ENCODE assay signal across 13 cellular contexts in the genomic region with DNA sequence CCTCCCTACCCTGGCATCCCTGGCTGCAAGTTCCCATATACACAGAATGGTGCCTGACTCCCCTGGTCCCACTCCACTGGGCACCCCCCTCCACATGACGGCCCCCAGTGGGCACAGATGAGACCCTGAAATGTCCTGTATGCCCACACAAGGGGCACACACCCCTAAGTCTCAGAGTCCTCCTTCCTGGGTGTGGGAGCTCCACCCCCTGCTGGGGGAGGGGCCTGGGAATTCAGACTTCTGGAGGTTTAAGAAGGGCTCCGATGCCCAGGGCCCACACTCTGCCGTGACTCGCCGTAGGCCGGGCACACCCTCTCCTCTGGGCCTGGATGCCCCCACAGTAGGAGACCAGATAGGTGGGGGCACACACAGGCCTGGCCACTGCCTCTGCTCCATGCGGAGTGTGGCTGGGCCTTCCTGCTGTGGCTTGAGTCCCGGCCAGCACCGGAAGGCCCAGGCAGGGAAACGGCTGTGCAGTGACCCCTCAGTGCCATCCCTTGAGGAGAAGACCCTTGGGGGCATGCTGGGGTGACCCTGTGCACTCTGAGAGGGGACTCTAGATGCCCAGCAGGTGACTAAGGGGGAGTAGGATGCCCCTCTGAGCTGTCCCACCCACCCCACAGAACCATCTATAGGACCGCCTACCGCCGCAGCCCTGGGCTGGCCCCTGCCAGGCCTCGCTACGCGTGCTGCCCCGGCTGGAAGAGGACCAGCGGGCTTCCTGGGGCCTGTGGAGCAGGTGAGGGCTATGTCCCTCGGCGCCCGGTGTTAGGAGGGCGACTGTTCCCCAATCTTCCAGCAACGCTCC. TPM values are rescaled to one million over a fixed set of nuclear protein-coding genes. Genes with fewer than 3 reads are reported as not detected.
DNase-seq lines count a peak whose midpoint lies in the region; ATAC-seq and TF ChIP-seq lines count a peak whose summit lies in the region.
"Had no signal": no experiment of that assay in that cellular context is flagged by ENCODE, and none has a peak within 500 bp of the region (broad histone marks: within the 10 kb centered on the region; RNA-seq: fewer than 3 reads in every experiment).

No MANE protein-coding gene starts in this region.

- intact Hi-C loops in heart left ventricle (cut with DNase I), result no loop called here
- intact Hi-C loops in Right ventricle myocardium inferior (cut with DNase I), result no loop called here

- H3K36me3 ChIP-seq in heart left ventricle (peaks cover 0 to 84% (median 53%) of the 10 kb centered on the region in 9 donors), subcutaneous abdominal adipose tissue (ENCODE audit: control insufficient read depth in 5 of 5, insufficient read depth in 5 of 5, low read length in 5 of 5) (peaks cover 0 to 56% (median 29%) of the 10 kb centered on the region in 5 donors), GM23338 (ENCODE audit: insufficient read depth) (no peaks in the 10 kb centered on the region)

- peaks cover 0 to 18% (median 0%) of the 10 kb centered on the region in 9 donors for H3K27me3 ChIP-seq in heart left ventricle
- no peaks in the 10 kb centered on the region for H3K27me3 ChIP-seq in subcutaneous abdominal adipose tissue (ENCODE audit: control insufficient read depth in 5 of 5, insufficient read depth in 4 of 5, low read length in 5 of 5)
- no peaks in the 10 kb centered on the region for H3K27me3 ChIP-seq in GM23338 (ENCODE audit: insufficient read depth)

- TF ChIP-seq POLR2A in heart left ventricle (IDR thresholded peaks at IDR 0.05), result no peak

- peak overlapping the region in 1 of 5 donors; percentile 60 for H3K9ac ChIP-seq in subcutaneous abdominal adipose tissue (ENCODE audit: low read length in 5 of 5)

- no peaks in the 10 kb centered on the region for H3K36me3 Mint-ChIP-seq in GM23338 (ENCODE audit: low read depth)
- H3K36me3 Mint-ChIP-seq: naive B cell had no signal

- H3F3A ChIP-seq in GM23338 (replicated peaks; ENCODE audit: low read depth), result no peaks in the 10 kb centered on the region

- 39 to 64% (median 59%) methylated on average over 10 to 23 of the region's 23 CpGs for WGBS in heart left ventricle, 4 donors

- H3K27ac ChIP-seq in heart left ventricle, result peak overlapping the region; percentile 31 to 96 (median 84)
- 0 out of 2 replicates have a peak overlapping the region, but pooled peaks have one; percentile 2 for H3K27ac ChIP-seq in RWPE1
- H3K27ac ChIP-seq in subcutaneous abdominal adipose tissue (ENCODE audit: low read depth, low read length), result peak overlapping the region; percentile 16
- no peak overlapping the region for H3K27ac ChIP-seq in GM23338 (ENCODE audit: low read depth)

- no peaks in the 10 kb centered on the region for H3K4me1 Mint-ChIP-seq in GM23338

- peak in 1 of 4 donors; percentile 0 for ATAC-seq in heart left ventricle
- ATAC-seq in Right ventricle myocardium inferior, result no peak
- no peak for ATAC-seq in GM23338
- ATAC-seq in HG03108 (IDR thresholded peaks at IDR 0.05; ENCODE audit: unreplicated experiment), result no peak
- ATAC-seq in HG03097 (IDR thresholded peaks at IDR 0.05; ENCODE audit: low FRiP score, unreplicated experiment), result no peak

- no peak for TF ChIP-seq CTCF in heart left ventricle (IDR thresholded peaks at IDR 0.05)
- no peak for TF ChIP-seq CTCF in RWPE1 (conservative IDR thresholded peaks at IDR 0.05; ENCODE audit: low read depth)
- TF ChIP-seq CTCF in GM23338 (conservative IDR thresholded peaks at IDR 0.05; ENCODE audit: low read depth in 2 of 2), result no peak

- H3K4me1 ChIP-seq in heart left ventricle, result peaks cover 0 to 41% (median 8%) of the 10 kb centered on the region in 12 donors
- peaks cover 0 to 71% (median 34%) of the 10 kb centered on the region in 5 donors for H3K4me1 ChIP-seq in subcutaneous abdominal adipose tissue (ENCODE audit: control insufficient read depth in 5 of 5, insufficient read depth in 5 of 5, low read length in 5 of 5)
- H3K4me1 ChIP-seq in GM23338 (ENCODE audit: insufficient read depth), result no peaks in the 10 kb centered on the region; the same call in 1 of the 2 replicates

- no peaks in the 10 kb centered on the region for H3K9me3 ChIP-seq in heart left ventricle
- no peaks in the 10 kb centered on the region for H3K9me3 ChIP-seq in subcutaneous abdominal adipose tissue (ENCODE audit: control insufficient read depth in 5 of 5, low read length in 5 of 5)

- H3K4me3 Mint-ChIP-seq in GM23338, result no peak overlapping the region

- CTCF ChIA-PET in RWPE1 (lab: Yijun Ruan, JAX), result interaction anchor here (0.9 kb wide), 1 partner anchor 58 kb away, joined by 3 read pairs; no protein-coding TSS in a partner anchor

- H3K79me2 ChIP-seq in GM23338 (replicated peaks; ENCODE audit: insufficient read depth), result no peaks in the 10 kb centered on the region

- POLR2A ChIA-PET in RWPE1 (lab: Yijun Ruan, JAX; ENCODE audit: low non-redundant PET), result no interaction called here

- no peaks in the 10 kb centered on the region for H3K9me2 ChIP-seq in GM23338 (ENCODE audit: insufficient read depth)

- H3K27me3 Mint-ChIP-seq in GM23338 (ENCODE audit: insufficient read depth, low read depth, poor library complexity), result peaks cover 2% of the 10 kb centered on the region

- no peaks in the 10 kb centered on the region for H4K20me1 ChIP-seq in GM23338 (replicated peaks; ENCODE audit: insufficient read depth)

- H3K27ac Mint-ChIP-seq in GM23338, result no peak overlapping the region
- H3K27ac Mint-ChIP-seq: naive B cell had no signal

- no peak overlapping the region for H3K4me2 ChIP-seq in GM23338

- DNase-seq in heart left ventricle (no peak), Right ventricle myocardium inferior (ENCODE audit: missing footprints) (no peak), RWPE1 (ENCODE audit: low spot score) (peak; percentile 68), glomerular visceral epithelial cell (ENCODE audit: extremely low spot score) (peak; percentile 25), GM23338 (ENCODE audit: low spot score) (no peak)
- DNase-seq: activated CD8-positive, alpha-beta memory T cell treated with anti-CD3 and anti-CD28 coated beads, Interleukin-2, amount 50 U/mL, for 4 hours; naive B cell; NCI-H1092 treated with DMSO at 0.1 percent for 48 hours; NCI-H774; stimulated activated naive CD4-positive, alpha-beta T cell had no signal

- no peaks in the 10 kb centered on the region for H3K9me3 Mint-ChIP-seq in GM23338
- H3K9me3 Mint-ChIP-seq: naive B cell had no signal

- no peak overlapping the region for H2AFZ ChIP-seq in GM23338

- H3K4me3 ChIP-seq in heart left ventricle (peak overlapping the region; percentile 35 to 84 (median 68)), subcutaneous abdominal adipose tissue (ENCODE audit: low read depth in 1 of 5, low read length in 5 of 5) (peak overlapping the region in 4 of 5 donors; percentile 48 to 79 (median 70)), GM23338 (no peak overlapping the region)

TF ChIP-seq in GM23338, 12 proteins besides CTCF, POLR2A, EP300 and RAD21:
- TF ChIP-seq STAT1 (IDR thresholded peaks at IDR 0.05; ENCODE audit: unreplicated experiment) (no peak), NANOG (IDR thresholded peaks at IDR 0.05; ENCODE audit: borderline replicate concordance) (no peak), ZNF114 (CRISPR knock-in tag; IDR thresholded peaks at IDR 0.05) (no peak), EZH2phosphoT487 (IDR thresholded peaks at IDR 0.05; ENCODE audit: unreplicated experiment) (no peak)
- TF ChIP-seq, protein P1, sequence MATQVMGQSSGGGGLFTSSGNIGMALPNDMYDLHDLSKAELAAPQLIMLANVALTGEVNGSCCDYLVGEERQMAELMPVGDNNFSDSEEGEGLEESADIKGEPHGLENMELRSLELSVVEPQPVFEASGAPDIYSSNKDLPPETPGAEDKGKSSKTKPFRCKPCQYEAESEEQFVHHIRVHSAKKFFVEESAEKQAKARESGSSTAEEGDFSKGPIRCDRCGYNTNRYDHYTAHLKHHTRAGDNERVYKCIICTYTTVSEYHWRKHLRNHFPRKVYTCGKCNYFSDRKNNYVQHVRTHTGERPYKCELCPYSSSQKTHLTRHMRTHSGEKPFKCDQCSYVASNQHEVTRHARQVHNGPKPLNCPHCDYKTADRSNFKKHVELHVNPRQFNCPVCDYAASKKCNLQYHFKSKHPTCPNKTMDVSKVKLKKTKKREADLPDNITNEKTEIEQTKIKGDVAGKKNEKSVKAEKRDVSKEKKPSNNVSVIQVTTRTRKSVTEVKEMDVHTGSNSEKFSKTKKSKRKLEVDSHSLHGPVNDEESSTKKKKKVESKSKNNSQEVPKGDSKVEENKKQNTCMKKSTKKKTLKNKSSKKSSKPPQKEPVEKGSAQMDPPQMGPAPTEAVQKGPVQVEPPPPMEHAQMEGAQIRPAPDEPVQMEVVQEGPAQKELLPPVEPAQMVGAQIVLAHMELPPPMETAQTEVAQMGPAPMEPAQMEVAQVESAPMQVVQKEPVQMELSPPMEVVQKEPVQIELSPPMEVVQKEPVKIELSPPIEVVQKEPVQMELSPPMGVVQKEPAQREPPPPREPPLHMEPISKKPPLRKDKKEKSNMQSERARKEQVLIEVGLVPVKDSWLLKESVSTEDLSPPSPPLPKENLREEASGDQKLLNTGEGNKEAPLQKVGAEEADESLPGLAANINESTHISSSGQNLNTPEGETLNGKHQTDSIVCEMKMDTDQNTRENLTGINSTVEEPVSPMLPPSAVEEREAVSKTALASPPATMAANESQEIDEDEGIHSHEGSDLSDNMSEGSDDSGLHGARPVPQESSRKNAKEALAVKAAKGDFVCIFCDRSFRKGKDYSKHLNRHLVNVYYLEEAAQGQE (IDR thresholded peaks at IDR 0.05; ENCODE audit: unreplicated experiment), result no peak

RNA-seq across cellular contexts. Expression of gene EGFL7, which starts 6.5 kb away (rescaled TPM):
- total RNA-seq in heart left ventricle, result 100 to 1,000 TPM in 2 of 9 donors, 10 to 100 TPM in 7; 56.4 to 142 (median 94.0) TPM
- polyA plus RNA-seq in heart left ventricle, result 100 to 1,000 TPM; 103 to 137 TPM
- total RNA-seq in Right ventricle myocardium inferior, result 72.0 TPM
- total RNA-seq in GM23338 (2014; rRNA removed; shearing (Covaris generic)), result 56.1 and 60.8 TPM in 2 replicates
- 38.2 and 44.4 TPM in 2 replicates for polyA plus RNA-seq in GM23338 (2016; fragmentation: Nextera tagmentation; extraction: Ambion mirVana)

RNA-seq across cellular contexts. Expression of gene AGPAT2, which starts 18.1 kb away (rescaled TPM):
- total RNA-seq in heart left ventricle (10 to 100 TPM; 52.4 to 90.7 (median 62.5) TPM), Right ventricle myocardium inferior (57.9 TPM)
- polyA plus RNA-seq in heart left ventricle (100 to 1,000 TPM in 1 of 2 donors, 10 to 100 TPM in 1; 88.8 to 122 TPM), GM23338 (2016; fragmentation: Nextera tagmentation; extraction: Ambion mirVana) (31.8 and 34.4 TPM in 2 replicates)
- 33.3 and 44.7 TPM in 2 replicates for total RNA-seq in GM23338 (2014; rRNA removed; shearing (Covaris generic))

RNA-seq across cellular contexts. Expression of gene DIPK1B, which starts 43.2 kb away (rescaled TPM):
- total RNA-seq in heart left ventricle (10 to 100 TPM; 14.4 to 46.3 (median 19.8) TPM), Right ventricle myocardium inferior (16.4 TPM)
- polyA plus RNA-seq in heart left ventricle (10 to 100 TPM; 18.1 to 24.4 TPM), GM23338 (2016; fragmentation: Nextera tagmentation; extraction: Ambion mirVana) (18.7 and 24.2 TPM in 2 replicates)
- 47.2 and 60.0 TPM in 2 replicates for total RNA-seq in GM23338 (2014; rRNA removed; shearing (Covaris generic))

Comparison
In these comparisons a context has a peak if more than half of its experiments do, and no peak if none do; other contexts are left out.
1. DNase-seq: peak in RWPE1 (single experiment) and glomerular visceral epithelial cell (single experiment); none in heart left ventricle (0 of 5), Right ventricle myocardium inferior (single experiment) and GM23338 (single experiment).